ENCODE assay signal across 9 cellular contexts in the genomic region with DNA sequence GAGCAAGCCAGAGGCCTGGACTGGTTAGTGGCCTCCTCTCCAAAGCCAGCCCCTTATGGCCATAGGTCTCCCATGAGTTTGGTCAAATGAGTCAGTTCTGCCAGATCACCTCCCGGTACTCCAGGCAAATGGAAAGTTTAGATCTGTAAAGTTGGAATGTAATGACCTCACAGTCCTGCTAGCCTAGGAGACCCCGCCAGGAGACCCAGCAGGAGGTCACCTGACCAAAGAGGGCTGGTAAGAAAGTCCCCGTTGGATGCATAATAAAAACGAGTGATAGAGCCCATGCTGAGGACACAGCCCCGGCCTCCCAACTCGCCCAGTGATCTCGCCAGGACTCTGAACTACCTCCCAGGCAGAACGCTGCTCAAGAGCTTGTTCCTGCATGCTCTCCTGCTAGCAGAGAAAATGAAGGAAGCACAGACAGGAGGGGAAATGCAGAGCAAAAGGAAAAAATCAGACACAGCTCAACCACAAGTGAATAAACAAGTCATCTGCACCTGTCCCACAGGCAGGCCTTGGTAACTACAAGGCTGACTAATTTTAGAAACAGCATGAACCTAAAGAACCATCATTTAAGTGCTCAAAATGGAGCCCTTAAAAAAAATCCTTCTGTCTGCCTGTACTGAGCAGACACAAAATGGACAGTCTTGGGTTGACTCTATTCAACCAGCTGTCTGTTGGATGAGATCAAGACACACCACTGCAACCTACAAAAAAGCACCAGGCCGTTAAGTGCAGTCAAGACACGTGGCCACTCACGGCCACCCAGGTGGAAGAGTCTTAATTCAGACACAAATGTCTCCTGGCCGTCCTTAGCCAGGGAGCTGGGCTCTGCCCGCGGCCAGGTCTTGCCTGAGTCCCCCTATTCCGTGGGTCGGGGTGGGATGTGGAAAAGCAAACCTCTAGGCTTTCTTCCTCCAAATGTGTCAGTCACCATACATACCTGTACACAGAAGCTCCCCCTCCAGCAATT. TPM values are rescaled to one million over a fixed set of nuclear protein-coding genes. Genes with fewer than 3 reads are reported as not detected.
A peak's percentile ranks its signal among the peaks of the same experiment; 100 is the strongest.
DNase-seq lines count a peak whose midpoint lies in the region; ATAC-seq and TF ChIP-seq lines count a peak whose summit lies in the region.
"Had no signal": no experiment of that assay in that cellular context is flagged by ENCODE, and none has a peak within 500 bp of the region (broad histone marks: within the 10 kb centered on the region; RNA-seq: fewer than 3 reads in every experiment).

No MANE protein-coding gene starts in this region.

- H3K79me2 ChIP-seq in PC-3 (ENCODE audit: low read length): no peaks in the 10 kb centered on the region

- intact Hi-C loops in activated CD4-positive, alpha-beta memory T cell treated with anti-CD3 and anti-CD28 coated beads for 36 hours (cut with micrococcal nuclease): loop anchor here (1.0 kb wide), 1 partner anchor 9 kb away; a partner anchor contains a TSS
- intact Hi-C loops in PC-3 (cut with micrococcal nuclease) (no loop called here), ovary (cut with DNase I) (no loop called here), left ventricle myocardium superior (cut with micrococcal nuclease) (no loop called here)

- TF ChIP-seq POLR2A in ovary (IDR thresholded peaks at IDR 0.05): no peak

- H3K4me1 ChIP-seq in iPS-15b (ENCODE audit: control insufficient read depth, insufficient read depth, low read length): peaks cover 26% of the 10 kb centered on the region
- no peaks in the 10 kb centered on the region for H3K4me1 ChIP-seq in PC-3 (ENCODE audit: insufficient read depth, low read length)
- H3K4me1 ChIP-seq in ovary (ENCODE audit: insufficient read depth): no peaks in the 10 kb centered on the region

- peak; percentile 38 for DNase-seq in activated naive CD4-positive, alpha-beta T cell treated with anti-CD3 and anti-CD28 coated beads, Interleukin-2, amount 10 ng/mL, durations not matched to agents 7 days and 5 days
- no peak for DNase-seq in activated naive CD4-positive, alpha-beta T cell treated with anti-CD3 and anti-CD28 coated beads, Interleukin-2, amount 50 U/mL, for 16 hours
- peak; percentile 43 for DNase-seq in activated CD4-positive, alpha-beta memory T cell treated with anti-CD3 and anti-CD28 coated beads for 36 hours
- DNase-seq in PC-3 (no peak), ovary (no peak), left ventricle myocardium superior (no peak)
- DNase-seq: NCI-H524 treated with DMSO at 0.1 percent for 48 hours had no signal

- H3K27me3 ChIP-seq in iPS-15b (ENCODE audit: control insufficient read depth, insufficient read depth, low read length): no peaks in the 10 kb centered on the region
- H3K27me3 ChIP-seq in PC-3 (ENCODE audit: low read length): no peaks in the 10 kb centered on the region
- no peaks in the 10 kb centered on the region for H3K27me3 ChIP-seq in ovary

- CTCF ChIA-PET in activated naive CD4-positive, alpha-beta T cell treated with anti-CD3 and anti-CD28 coated beads, Interleukin-2, amount 10 ng/mL, durations not matched to agents 7 days and 5 days (lab: Charles Lee): interaction anchor here (0.6 to 1.5 kb wide), 7 partner anchors 9 to 57 kb away, joined by 3 to 7 read pairs (median 3); a partner anchor contains a TSS
- CTCF ChIA-PET in activated CD4-positive, alpha-beta memory T cell treated with anti-CD3 and anti-CD28 coated beads for 36 hours (lab: Charles Lee): interaction anchor here (0.9 to 1.6 kb wide), 9 partner anchors 10 to 57 kb away, joined by 3 to 6 read pairs (median 4); a partner anchor contains a TSS
- CTCF ChIA-PET in PC-3 (lab: Charles Lee): no interaction called here

- H3K9me3 Mint-ChIP-seq in activated naive CD4-positive, alpha-beta T cell treated with anti-CD3 and anti-CD28 coated beads, Interleukin-2, amount 10 ng/mL, durations not matched to agents 7 days and 5 days: no peaks in the 10 kb centered on the region
- H3K9me3 Mint-ChIP-seq in activated CD4-positive, alpha-beta memory T cell treated with anti-CD3 and anti-CD28 coated beads for 36 hours: no peaks in the 10 kb centered on the region

- H3K36me3 ChIP-seq in iPS-15b (ENCODE audit: control insufficient read depth, insufficient read depth, low read length): peaks cover 3% of the 10 kb centered on the region
- H3K36me3 ChIP-seq in PC-3 (ENCODE audit: low read depth, low read length): no peaks in the 10 kb centered on the region
- no peaks in the 10 kb centered on the region for H3K36me3 ChIP-seq in ovary

- H3K4me1 Mint-ChIP-seq in activated naive CD4-positive, alpha-beta T cell treated with anti-CD3 and anti-CD28 coated beads, Interleukin-2, amount 10 ng/mL, durations not matched to agents 7 days and 5 days: peaks cover 41% of the 10 kb centered on the region
- H3K4me1 Mint-ChIP-seq in activated CD4-positive, alpha-beta memory T cell treated with anti-CD3 and anti-CD28 coated beads for 36 hours (ENCODE audit: low read depth): peaks cover 22% of the 10 kb centered on the region

- H3K27me3 Mint-ChIP-seq in activated naive CD4-positive, alpha-beta T cell treated with anti-CD3 and anti-CD28 coated beads, Interleukin-2, amount 10 ng/mL, durations not matched to agents 7 days and 5 days: no peaks in the 10 kb centered on the region
- no peaks in the 10 kb centered on the region for H3K27me3 Mint-ChIP-seq in activated CD4-positive, alpha-beta memory T cell treated with anti-CD3 and anti-CD28 coated beads for 36 hours

- H3K4me3 ChIP-seq in iPS-15b (ENCODE audit: low read depth, low read length) (peak overlapping the region; percentile 27), PC-3 (ENCODE audit: low read length) (no peak overlapping the region), ovary (no peak overlapping the region)

- H4K20me1 ChIP-seq in PC-3 (ENCODE audit: low read length): no peaks in the 10 kb centered on the region

- WGBS in ovary, 3 donors: 62 to 64% (median 64%) methylated on average over 16 of the region's 16 CpGs

- no peaks in the 10 kb centered on the region for H3K9me2 ChIP-seq in PC-3 (replicated peaks; ENCODE audit: low read length)

- H3K9ac ChIP-seq in iPS-15b (ENCODE audit: low read depth, low read length) (peak overlapping the region; percentile 14), PC-3 (ENCODE audit: low read length) (no peak overlapping the region)

- H3K4me3 Mint-ChIP-seq in activated naive CD4-positive, alpha-beta T cell treated with anti-CD3 and anti-CD28 coated beads, Interleukin-2, amount 10 ng/mL, durations not matched to agents 7 days and 5 days: peak overlapping the region; percentile 33
- H3K4me3 Mint-ChIP-seq in activated CD4-positive, alpha-beta memory T cell treated with anti-CD3 and anti-CD28 coated beads for 36 hours: peak overlapping the region; percentile 20

- H2AFZ ChIP-seq in PC-3 (ENCODE audit: low read length): no peak overlapping the region

- POLR2A ChIA-PET in activated CD4-positive, alpha-beta memory T cell treated with anti-CD3 and anti-CD28 coated beads for 36 hours (lab: Charles Lee): interaction anchor here (0.6 to 1.0 kb wide), 4 partner anchors 8 to 52 kb away, joined by 3 read pairs; a partner anchor contains a TSS
- POLR2A ChIA-PET in PC-3 (lab: Charles Lee; ENCODE audit: unreplicated experiment): no interaction called here

- no TSS peak for BruUV-seq in PC-3 (replicated peaks; lab: Mats Ljungman, UMichigan)

- H3K9me3 ChIP-seq in iPS-15b (ENCODE audit: control insufficient read depth, insufficient read depth, low read length): no peaks in the 10 kb centered on the region
- H3K9me3 ChIP-seq in PC-3 (ENCODE audit: low read length): no peaks in the 10 kb centered on the region
- no peaks in the 10 kb centered on the region for H3K9me3 ChIP-seq in ovary

- TF ChIP-seq EP300 in ovary (IDR thresholded peaks at IDR 0.05): no peak

- peaks cover 9% of the 10 kb centered on the region for H3K36me3 Mint-ChIP-seq in activated naive CD4-positive, alpha-beta T cell treated with anti-CD3 and anti-CD28 coated beads, Interleukin-2, amount 10 ng/mL, durations not matched to agents 7 days and 5 days
- H3K36me3 Mint-ChIP-seq in activated CD4-positive, alpha-beta memory T cell treated with anti-CD3 and anti-CD28 coated beads for 36 hours: peaks cover 6% of the 10 kb centered on the region

- H3K4me2 ChIP-seq in PC-3 (ENCODE audit: low read length): no peak overlapping the region

- H3K27ac Mint-ChIP-seq in activated naive CD4-positive, alpha-beta T cell treated with anti-CD3 and anti-CD28 coated beads, Interleukin-2, amount 10 ng/mL, durations not matched to agents 7 days and 5 days: peak overlapping the region; percentile 90
- H3K27ac Mint-ChIP-seq in activated CD4-positive, alpha-beta memory T cell treated with anti-CD3 and anti-CD28 coated beads for 36 hours: peak overlapping the region; percentile 84

- TF ChIP-seq CTCF in PC-3 (conservative IDR thresholded peaks at IDR 0.05; ENCODE audit: low read depth, low read length) (no peak), ovary (IDR thresholded peaks at IDR 0.05) (no peak)

- ATAC-seq in PC-3 (no peak), left ventricle myocardium superior (no peak)

- H3F3A ChIP-seq in PC-3 (ENCODE audit: low read length, unreplicated experiment): no peaks in the 10 kb centered on the region

- H3K27ac ChIP-seq in temporal lobe (ENCODE audit: low read depth, low read length) (peak overlapping the region; percentile 17), PC-3 (ENCODE audit: low read length) (no peak overlapping the region), ovary (no peak overlapping the region)

RNA-seq across cellular contexts. Expression of a gene that starts 9.2 kb away (rescaled TPM):
- total RNA-seq in activated CD4-positive, alpha-beta memory T cell treated with anti-CD3 and anti-CD28 coated beads for 36 hours: 10 to 100 TPM; 25.7 to 27.5 TPM
- total RNA-seq in temporal lobe (10.8 TPM), PC-3 (2014; rRNA removed) (7.1 and 8.7 TPM in 2 replicates), ovary (10 to 100 TPM; 14.6 to 55.1 (median 41.4) TPM), left ventricle myocardium superior (53.3 TPM)
- polyA plus RNA-seq in ovary: 10 to 100 TPM; 19.1 to 24.5 TPM

RNA-seq across cellular contexts. Expression of a gene that starts 26.8 kb away (rescaled TPM):
- under 1 TPM; 0.07 to 0.17 TPM for total RNA-seq in activated CD4-positive, alpha-beta memory T cell treated with anti-CD3 and anti-CD28 coated beads for 36 hours
- total RNA-seq in temporal lobe: 0.25 TPM
- not detected in 2 replicates for total RNA-seq in PC-3 (2014; rRNA removed)
- total RNA-seq in ovary: under 1 TPM; 0.10 to 0.30 (median 0.13) TPM
- polyA plus RNA-seq in ovary: under 1 TPM; 0.07 to 0.08 TPM
- total RNA-seq in left ventricle myocardium superior: 0.07 TPM

RNA-seq across cellular contexts. Expression of a gene that starts 53.2 kb away (rescaled TPM):
- 10 to 100 TPM; 69.1 to 76.0 TPM for total RNA-seq in activated CD4-positive, alpha-beta memory T cell treated with anti-CD3 and anti-CD28 coated beads for 36 hours
- total RNA-seq in temporal lobe (30.0 TPM), PC-3 (2014; rRNA removed) (86.9 and 88.1 TPM in 2 replicates), ovary (10 to 100 TPM; 25.0 to 40.5 (median 31.6) TPM), left ventricle myocardium superior (121 TPM)
- polyA plus RNA-seq in ovary: 10 to 100 TPM; 29.5 to 73.3 TPM

RNA-seq across cellular contexts. Expression of a gene that starts 54.9 kb away (rescaled TPM):
- total RNA-seq in activated CD4-positive, alpha-beta memory T cell treated with anti-CD3 and anti-CD28 coated beads for 36 hours: 10 to 100 TPM; 50.5 to 55.0 TPM
- 39.1 TPM for total RNA-seq in temporal lobe
- total RNA-seq in PC-3 (2014; rRNA removed): 92.6 and 119 TPM in 2 replicates
- total RNA-seq in ovary: 10 to 100 TPM; 41.7 to 72.7 (median 51.5) TPM
- polyA plus RNA-seq in ovary: 10 to 100 TPM; 15.0 to 56.5 TPM
- total RNA-seq in left ventricle myocardium superior: 24.7 TPM

Comparison
In these comparisons a context has a peak if more than half of its experiments do, and no peak if none do; other contexts are left out.
1. DNase-seq: peak in activated naive CD4-positive, alpha-beta T cell treated with anti-CD3 and anti-CD28 coated beads, Interleukin-2, amount 10 ng/mL, durations not matched to agents 7 days and 5 days (single experiment) and activated CD4-positive, alpha-beta memory T cell treated with anti-CD3 and anti-CD28 coated beads for 36 hours (single experiment); none in activated naive CD4-positive, alpha-beta T cell treated with anti-CD3 and anti-CD28 coated beads, Interleukin-2, amount 50 U/mL, for 16 hours (single experiment), PC-3 (single experiment), ovary (0 of 5) and left ventricle myocardium superior (single experiment).